In genomic region chr9:95008151-95008771, GRCh38 we compare ENCODE assay signal across 1 cellular context.
A peak's percentile ranks its signal among the peaks of the same experiment; 100 is the strongest.
TF ChIP-seq lines count a peak whose summit lies in the region.

No MANE protein-coding gene starts in this region.

TF ChIP-seq in A549, 52 proteins besides CTCF, POLR2A, EP300 and RAD21 (continued from another document):
- TF ChIP-seq USF2 (IDR thresholded peaks at IDR 0.05) (no peak), RNF2 (IDR thresholded peaks at IDR 0.05; ENCODE audit: borderline replicate concordance, low read depth) (no peak), ESRRA (IDR thresholded peaks at IDR 0.05; ENCODE audit: borderline replicate concordance, low read length) (no peak), BHLHE40 (IDR thresholded peaks at IDR 0.05; ENCODE audit: low read depth, low read length) (no peak), MAFK (IDR thresholded peaks at IDR 0.05; ENCODE audit: partially characterized antibody) (no peak), HOXB5 (CRISPR knock-in tag; IDR thresholded peaks at IDR 0.05) (no peak), E2F6 (IDR thresholded peaks at IDR 0.05; ENCODE audit: borderline replicate concordance, low read depth) (no peak), MYC (IDR thresholded peaks at IDR 0.05; ENCODE audit: borderline replicate concordance, low read length) (no peak), BCL3 (IDR thresholded peaks at IDR 0.05) (0 out of 3 replicates have a peak, but pooled peaks have one; percentile 46), PHF8 (IDR thresholded peaks at IDR 0.05; ENCODE audit: borderline replicate concordance, low read depth) (no peak), HDAC2 (IDR thresholded peaks at IDR 0.05) (no peak), FOSL2 (IDR thresholded peaks at IDR 0.05) (no peak), FOSL2 (CRISPR knock-in tag; IDR thresholded peaks at IDR 0.05) (peak; percentile 26; the same call in 1 of the 2 replicates), REST (IDR thresholded peaks at IDR 0.05) (0 out of 2 replicates have a peak, but pooled peaks have one; percentile 12), GATA3 (IDR thresholded peaks at IDR 0.05; ENCODE audit: borderline replicate concordance) (peak; percentile 65; the same call in 1 of the 2 replicates), JUNB (IDR thresholded peaks at IDR 0.05) (no peak), TFCP2L1 (CRISPR knock-in tag; IDR thresholded peaks at IDR 0.05) (0 out of 2 replicates have a peak, but pooled peaks have one; percentile 51), JUN (IDR thresholded peaks at IDR 0.05) (peak; percentile 42 to 76; a peak in 4 of 5 replicates)
- TF ChIP-seq, protein P1, sequence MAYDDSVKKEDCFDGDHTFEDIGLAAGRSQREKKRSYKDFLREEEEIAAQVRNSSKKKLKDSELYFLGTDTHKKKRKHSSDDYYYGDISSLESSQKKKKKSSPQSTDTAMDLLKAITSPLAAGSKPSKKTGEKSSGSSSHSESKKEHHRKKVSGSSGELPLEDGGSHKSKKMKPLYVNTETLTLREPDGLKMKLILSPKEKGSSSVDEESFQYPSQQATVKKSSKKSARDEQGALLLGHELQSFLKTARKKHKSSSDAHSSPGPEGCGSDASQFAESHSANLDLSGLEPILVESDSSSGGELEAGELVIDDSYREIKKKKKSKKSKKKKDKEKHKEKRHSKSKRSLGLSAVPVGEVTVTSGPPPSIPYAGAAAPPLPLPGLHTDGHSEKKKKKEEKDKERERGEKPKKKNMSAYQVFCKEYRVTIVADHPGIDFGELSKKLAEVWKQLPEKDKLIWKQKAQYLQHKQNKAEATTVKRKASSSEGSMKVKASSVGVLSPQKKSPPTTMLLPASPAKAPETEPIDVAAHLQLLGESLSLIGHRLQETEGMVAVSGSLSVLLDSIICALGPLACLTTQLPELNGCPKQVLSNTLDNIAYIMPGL (CRISPR knock-in tag; IDR thresholded peaks at IDR 0.05; ENCODE audit: borderline replicate concordance) = 0 out of 2 replicates have a peak, but pooled peaks have one; percentile 1
TF ChIP-seq in A549: peak in this region for 9.
